In genomic region chr2:144517825-144518699, GRCh38 we compare ENCODE assay signal across 9 cellular contexts. TPM values are rescaled to one million over a fixed set of nuclear protein-coding genes. Genes with fewer than 3 reads are reported as not detected.
DNase-seq lines count a peak whose midpoint lies in the region; ATAC-seq and TF ChIP-seq lines count a peak whose summit lies in the region.
"Had no signal": no experiment of that assay in that cellular context is flagged by ENCODE, and none has a peak within 500 bp of the region (broad histone marks: within the 10 kb centered on the region; RNA-seq: fewer than 3 reads in every experiment).

No MANE protein-coding gene starts in this region.

- H3K9ac ChIP-seq in duodenal mucosa (ENCODE audit: low read depth in 1 of 2, low read length in 2 of 2) (peak overlapping the region; percentile 55 to 73), neural cell (ENCODE audit: low read length) (peak overlapping the region; percentile 55)

- H3F3A ChIP-seq in neural cell (ENCODE audit: insufficient read depth, low read length, poor library complexity, severe bottlenecking): no peaks in the 10 kb centered on the region

- peaks cover 3 to 4% of the 10 kb centered on the region in 2 donors for H3K36me3 Mint-ChIP-seq in CD4-positive, alpha-beta memory T cell
- peaks cover 4% of the 10 kb centered on the region for H3K36me3 Mint-ChIP-seq in activated CD4-positive, alpha-beta T cell treated with anti-CD3 and anti-CD28 coated beads, Interleukin-2, amount 10 ng/mL, durations not matched to agents 24 days and 14 days (ENCODE audit: low read depth)

- no peak overlapping the region for H3K4me2 ChIP-seq in neural cell (ENCODE audit: low read length)

- POLR2A ChIA-PET in CD4-positive, alpha-beta memory T cell (lab: Charles Lee; ENCODE audit: partially characterized antibody): interaction anchor here (0.6 kb wide), 1 partner anchor 183 kb away, joined by 5 read pairs; no protein-coding TSS in a partner anchor

- intact Hi-C loops in CD4-positive, alpha-beta memory T cell (cut with micrococcal nuclease): loop anchor here (5.0 kb wide), 1 partner anchor 186 kb away; a partner anchor contains a TSS
- intact Hi-C loops in activated CD4-positive, alpha-beta T cell treated with anti-CD3 and anti-CD28 coated beads, Interleukin-2, amount 10 ng/mL, durations not matched to agents 24 days and 14 days (cut with micrococcal nuclease): loop anchor here (1.0 to 10.0 kb wide), 9 partner anchors 13 to 1383 kb away; no protein-coding TSS in a partner anchor

- peaks cover 31% of the 10 kb centered on the region for H3K4me1 ChIP-seq in CD4-positive, alpha-beta memory T cell (ENCODE audit: insufficient read depth, low read length)
- H3K4me1 ChIP-seq in duodenal mucosa (ENCODE audit: control insufficient read depth in 1 of 2, insufficient read depth in 2 of 2, low read length in 2 of 2): no peaks in the 10 kb centered on the region

- peak overlapping the region; percentile 44 for H3K27ac ChIP-seq in CD4-positive, alpha-beta memory T cell (ENCODE audit: low read depth, low read length)
- peak overlapping the region; percentile 91 for H3K27ac ChIP-seq in duodenal mucosa (ENCODE audit: low read depth, low read length)
- no peak overlapping the region for H3K27ac ChIP-seq in neural cell (ENCODE audit: low read length)

- H3K9me3 ChIP-seq in CD4-positive, alpha-beta memory T cell (ENCODE audit: control insufficient read depth in 1 of 2, low read length in 2 of 2): no peaks in the 10 kb centered on the region
- H3K9me3 ChIP-seq in duodenal mucosa (ENCODE audit: control insufficient read depth in 1 of 2, low read length in 2 of 2) (no peaks in the 10 kb centered on the region), neural cell (ENCODE audit: low read length) (no peaks in the 10 kb centered on the region)

- peaks cover 62% of the 10 kb centered on the region for H3K79me2 ChIP-seq in neural cell (replicated peaks; ENCODE audit: insufficient read depth, low read length)

- peak in 1 of 5 donors; percentile 19 for DNase-seq in CD4-positive, alpha-beta memory T cell
- DNase-seq in NCI-H524 (lab: John Stamatoyannopoulos, UW) (peak; percentile 84 to 92), NCI-H2081 (lab: John Stamatoyannopoulos, UW) (no peak)
- no peak for DNase-seq in activated CD4-positive, CD25-positive, alpha-beta regulatory T cell (lab: John Stamatoyannopoulos, UW)
- no peak for DNase-seq in activated CD4-positive, alpha-beta T cell treated with anti-CD3 and anti-CD28 coated beads, Interleukin-2, amount 10 ng/mL, durations not matched to agents 24 days and 14 days

- no peak overlapping the region for H2AFZ ChIP-seq in neural cell (ENCODE audit: low read depth, low read length)

- H3K4me1 Mint-ChIP-seq in CD4-positive, alpha-beta memory T cell: peaks cover 10 to 18% (median 15%) of the 10 kb centered on the region in 4 donors
- peaks cover 19% of the 10 kb centered on the region for H3K4me1 Mint-ChIP-seq in activated CD4-positive, alpha-beta T cell treated with anti-CD3 and anti-CD28 coated beads, Interleukin-2, amount 10 ng/mL, durations not matched to agents 24 days and 14 days

- TF ChIP-seq EP300 in neural cell (conservative IDR thresholded peaks at IDR 0.05; ENCODE audit: poor library complexity, severe bottlenecking): no peak

- CTCF ChIA-PET in CD4-positive, alpha-beta memory T cell (lab: Charles Lee; ENCODE audit: partially characterized antibody): interaction anchor here (1.0 kb wide), 1 partner anchor 355 kb away, joined by 3 read pairs; no protein-coding TSS in a partner anchor

- H3K27me3 ChIP-seq in CD4-positive, alpha-beta memory T cell (ENCODE audit: insufficient read depth, low read length): peaks cover 35% of the 10 kb centered on the region
- H3K27me3 ChIP-seq in duodenal mucosa (ENCODE audit: control insufficient read depth in 1 of 2, insufficient read depth in 2 of 2, low read length in 2 of 2) (peaks cover 48 to 54% of the 10 kb centered on the region in 2 donors), neural cell (ENCODE audit: insufficient read depth, low read depth, low read length) (peaks cover 65% of the 10 kb centered on the region)

- peaks cover 0 to 2% (median 0%) of the 10 kb centered on the region in 8 donors for H3K9me3 Mint-ChIP-seq in CD4-positive, alpha-beta memory T cell
- H3K9me3 Mint-ChIP-seq in activated CD4-positive, alpha-beta T cell treated with anti-CD3 and anti-CD28 coated beads, Interleukin-2, amount 10 ng/mL, durations not matched to agents 24 days and 14 days: no peaks in the 10 kb centered on the region
- H3K9me3 Mint-ChIP-seq: activated naive CD4-positive, alpha-beta T cell treated with anti-CD3 and anti-CD28 coated beads, Interleukin-2, amount 50 U/mL, for 24 hours had no signal

- no peaks in the 10 kb centered on the region for H3K36me3 ChIP-seq in CD4-positive, alpha-beta memory T cell (ENCODE audit: insufficient read depth, low read length)
- no peaks in the 10 kb centered on the region for H3K36me3 ChIP-seq in duodenal mucosa (ENCODE audit: control insufficient read depth in 1 of 2, insufficient read depth in 2 of 2, low read length in 2 of 2)
- no peaks in the 10 kb centered on the region for H3K36me3 ChIP-seq in neural cell (ENCODE audit: insufficient read depth, low read length)

- no peak for TF ChIP-seq CTCF in neural cell (IDR thresholded peaks at IDR 0.05; ENCODE audit: poor library complexity, severe bottlenecking)

- no peaks in the 10 kb centered on the region for H4K20me1 ChIP-seq in neural cell (ENCODE audit: insufficient read depth)

- ATAC-seq in HG03097 (IDR thresholded peaks at IDR 0.05; ENCODE audit: low FRiP score, unreplicated experiment): no peak

- H3K9me2 ChIP-seq in neural cell (ENCODE audit: insufficient read depth, low read length): no peaks in the 10 kb centered on the region

- H3K27me3 Mint-ChIP-seq in CD4-positive, alpha-beta memory T cell: peaks cover 36 to 47% of the 10 kb centered on the region in 2 donors
- peaks cover 49% of the 10 kb centered on the region for H3K27me3 Mint-ChIP-seq in activated CD4-positive, alpha-beta T cell treated with anti-CD3 and anti-CD28 coated beads, Interleukin-2, amount 10 ng/mL, durations not matched to agents 24 days and 14 days

- peak overlapping the region in 4 of 7 donors; percentile 15 to 84 (median 66) for H3K27ac Mint-ChIP-seq in CD4-positive, alpha-beta memory T cell
- H3K27ac Mint-ChIP-seq in activated CD4-positive, alpha-beta T cell treated with anti-CD3 and anti-CD28 coated beads, Interleukin-2, amount 10 ng/mL, durations not matched to agents 24 days and 14 days: no peak overlapping the region

- no peak for TF ChIP-seq RAD21 in neural cell (conservative IDR thresholded peaks at IDR 0.05)

- H3K4me3 ChIP-seq in CD4-positive, alpha-beta memory T cell (ENCODE audit: low read length in 2 of 2): peak overlapping the region; percentile 36 to 63
- peak overlapping the region; percentile 67 to 80 for H3K4me3 ChIP-seq in duodenal mucosa (ENCODE audit: low read depth in 1 of 2, low read length in 2 of 2)
- H3K4me3 ChIP-seq in neural cell (ENCODE audit: low read length): peak overlapping the region; percentile 72

- H3K4me3 Mint-ChIP-seq in CD4-positive, alpha-beta memory T cell: peak overlapping the region in 1 of 8 donors; percentile 98
- no peak overlapping the region for H3K4me3 Mint-ChIP-seq in activated CD4-positive, alpha-beta T cell treated with anti-CD3 and anti-CD28 coated beads, Interleukin-2, amount 10 ng/mL, durations not matched to agents 24 days and 14 days
- H3K4me3 Mint-ChIP-seq: activated naive CD4-positive, alpha-beta T cell treated with anti-CD3 and anti-CD28 coated beads, Interleukin-2, amount 50 U/mL, for 24 hours had no signal

TF ChIP-seq in neural cell, 6 proteins besides CTCF, POLR2A, EP300 and RAD21:
- no peak for TF ChIP-seq MXI1 (conservative IDR thresholded peaks at IDR 0.05; ENCODE audit: poor library complexity, severe bottlenecking)
- TF ChIP-seq, protein P1, sequence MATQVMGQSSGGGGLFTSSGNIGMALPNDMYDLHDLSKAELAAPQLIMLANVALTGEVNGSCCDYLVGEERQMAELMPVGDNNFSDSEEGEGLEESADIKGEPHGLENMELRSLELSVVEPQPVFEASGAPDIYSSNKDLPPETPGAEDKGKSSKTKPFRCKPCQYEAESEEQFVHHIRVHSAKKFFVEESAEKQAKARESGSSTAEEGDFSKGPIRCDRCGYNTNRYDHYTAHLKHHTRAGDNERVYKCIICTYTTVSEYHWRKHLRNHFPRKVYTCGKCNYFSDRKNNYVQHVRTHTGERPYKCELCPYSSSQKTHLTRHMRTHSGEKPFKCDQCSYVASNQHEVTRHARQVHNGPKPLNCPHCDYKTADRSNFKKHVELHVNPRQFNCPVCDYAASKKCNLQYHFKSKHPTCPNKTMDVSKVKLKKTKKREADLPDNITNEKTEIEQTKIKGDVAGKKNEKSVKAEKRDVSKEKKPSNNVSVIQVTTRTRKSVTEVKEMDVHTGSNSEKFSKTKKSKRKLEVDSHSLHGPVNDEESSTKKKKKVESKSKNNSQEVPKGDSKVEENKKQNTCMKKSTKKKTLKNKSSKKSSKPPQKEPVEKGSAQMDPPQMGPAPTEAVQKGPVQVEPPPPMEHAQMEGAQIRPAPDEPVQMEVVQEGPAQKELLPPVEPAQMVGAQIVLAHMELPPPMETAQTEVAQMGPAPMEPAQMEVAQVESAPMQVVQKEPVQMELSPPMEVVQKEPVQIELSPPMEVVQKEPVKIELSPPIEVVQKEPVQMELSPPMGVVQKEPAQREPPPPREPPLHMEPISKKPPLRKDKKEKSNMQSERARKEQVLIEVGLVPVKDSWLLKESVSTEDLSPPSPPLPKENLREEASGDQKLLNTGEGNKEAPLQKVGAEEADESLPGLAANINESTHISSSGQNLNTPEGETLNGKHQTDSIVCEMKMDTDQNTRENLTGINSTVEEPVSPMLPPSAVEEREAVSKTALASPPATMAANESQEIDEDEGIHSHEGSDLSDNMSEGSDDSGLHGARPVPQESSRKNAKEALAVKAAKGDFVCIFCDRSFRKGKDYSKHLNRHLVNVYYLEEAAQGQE (IDR thresholded peaks at IDR 0.05; ENCODE audit: borderline replicate concordance): no peak
- no peak for TF ChIP-seq EZH2 (IDR thresholded peaks at IDR 0.05; ENCODE audit: borderline replicate concordance, insufficient read depth, low read length, poor library complexity, severe bottlenecking)
- TF ChIP-seq TAF1 (IDR thresholded peaks at IDR 0.05; ENCODE audit: low read depth): no peak
- no peak for TF ChIP-seq POLR2AphosphoS5 (IDR thresholded peaks at IDR 0.05)
- TF ChIP-seq SMC3 (conservative IDR thresholded peaks at IDR 0.05; ENCODE audit: poor library complexity): no peak
TF ChIP-seq in neural cell: peak in this region for 0.

RNA-seq across cellular contexts. Expression of gene ZEB2, which starts 1.9 kb away (rescaled TPM):
- 1 to 10 TPM; 3.6 to 5.2 TPM for total RNA-seq in CD4-positive, alpha-beta memory T cell
- 1 to 10 TPM in 1 of 2 donors, under 1 TPM in 1; 0.83 to 1.5 TPM for polyA plus RNA-seq in CD4-positive, alpha-beta memory T cell
- polyA plus RNA-seq in neural cell: 1.6 and 2.2 TPM in 2 replicates
- 5.4 and 10.5 TPM in 2 replicates for polyA minus RNA-seq in neural cell
- 15.2 and 15.8 TPM in 2 replicates for total RNA-seq in activated CD4-positive, alpha-beta T cell treated with anti-CD3 and anti-CD28 coated beads, Interleukin-2, amount 10 ng/mL, durations not matched to agents 24 days and 14 days

Comparison
In these comparisons a context has a peak if more than half of its experiments do, and no peak if none do; other contexts are left out.
1. DNase-seq: peak in NCI-H524 (2 of 2); none in activated CD4-positive, CD25-positive, alpha-beta regulatory T cell (0 of 4), activated CD4-positive, alpha-beta T cell treated with anti-CD3 and anti-CD28 coated beads, Interleukin-2, amount 10 ng/mL, durations not matched to agents 24 days and 14 days (single experiment) and NCI-H2081 (0 of 2).
2. Peak in every context shown above with its lines, with median percentiles within 50 percentile points of each other: H3K4me3 ChIP-seq.